8 cellular contexts compared by ENCODE assay signal in the genomic region with DNA sequence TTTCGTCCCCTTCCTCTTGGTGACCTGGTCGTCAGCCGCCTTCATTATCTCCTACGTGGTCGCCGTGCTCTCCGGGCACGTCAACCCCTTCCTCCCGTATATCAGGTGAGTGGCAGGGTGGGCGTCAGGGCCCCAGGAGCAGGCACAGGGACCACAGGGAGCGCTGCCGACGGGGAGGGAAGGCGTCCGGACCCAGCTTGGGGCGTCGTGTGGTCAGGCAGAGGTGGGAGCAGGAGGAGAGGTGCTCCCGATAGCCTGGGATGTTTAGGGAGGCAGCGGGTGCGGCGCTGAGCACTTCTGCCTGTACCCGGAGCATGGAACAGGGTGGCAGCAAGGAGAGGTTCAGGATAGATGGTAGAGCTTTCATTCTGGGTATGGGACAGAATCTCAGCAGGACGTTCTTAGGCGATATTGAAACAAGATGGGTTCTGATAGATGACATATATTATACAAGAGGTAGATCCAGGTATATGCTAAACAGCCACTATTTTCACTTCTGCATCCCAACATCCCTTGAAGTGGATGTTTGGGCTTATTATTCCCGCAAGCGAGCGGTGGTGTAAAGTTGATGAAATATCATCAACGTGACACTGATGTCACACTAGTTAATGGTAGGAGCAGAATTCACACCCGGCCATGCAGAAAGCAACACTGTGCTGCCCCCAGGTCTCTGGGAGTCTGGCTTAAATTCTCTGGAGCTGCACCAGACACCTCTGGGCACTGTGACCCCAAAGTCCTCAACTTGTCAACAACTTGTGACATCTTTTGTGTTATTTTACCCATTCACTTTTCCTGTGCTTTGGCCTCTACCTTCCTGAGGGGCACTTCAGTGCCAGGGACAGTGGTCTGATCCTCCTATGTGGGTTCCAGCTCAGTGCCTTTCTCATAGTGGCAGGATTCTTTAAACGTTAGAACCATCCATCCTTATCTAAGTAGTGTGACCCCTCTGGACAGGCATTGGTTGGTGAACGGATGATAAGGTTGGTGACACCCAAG. TPM values are rescaled to one million over a fixed set of nuclear protein-coding genes. Genes with fewer than 3 reads are reported as not detected.
DNase-seq lines count a peak whose midpoint lies in the region; ATAC-seq and TF ChIP-seq lines count a peak whose summit lies in the region.

No MANE protein-coding gene starts in this region.

- peak overlapping the region; percentile 92 for H3K4me3 Mint-ChIP-seq in T-helper 2 cell treated with Interferon-gamma antibody and Interleukin-4, amounts not matched to agents 5 μg/mL and 100 μg/mL, for 36 hours
- H3K4me3 Mint-ChIP-seq in HFFc6 (peak overlapping the region; percentile 96), brain (peak overlapping the region; percentile 76 to 87 (median 87))

- no peaks in the 10 kb centered on the region for H3K36me3 Mint-ChIP-seq in T-helper 2 cell treated with Interferon-gamma antibody and Interleukin-4, amounts not matched to agents 5 μg/mL and 100 μg/mL, for 36 hours (ENCODE audit: low read depth)
- H3K36me3 Mint-ChIP-seq in HFFc6 (ENCODE audit: low read depth) (peaks cover 39% of the 10 kb centered on the region), brain (peaks cover 3% of the 10 kb centered on the region)

- no peaks in the 10 kb centered on the region for H3K36me3 ChIP-seq in subcutaneous abdominal adipose tissue (ENCODE audit: control insufficient read depth in 5 of 5, insufficient read depth in 5 of 5, low read length in 5 of 5)

- peaks cover 8% of the 10 kb centered on the region for H3K4me1 Mint-ChIP-seq in T-helper 2 cell treated with Interferon-gamma antibody and Interleukin-4, amounts not matched to agents 5 μg/mL and 100 μg/mL, for 36 hours (ENCODE audit: low read depth)
- peaks cover 48% of the 10 kb centered on the region for H3K4me1 Mint-ChIP-seq in HFFc6 (ENCODE audit: low read depth)
- peaks cover 7% of the 10 kb centered on the region for H3K4me1 Mint-ChIP-seq in brain

- H3K4me1 ChIP-seq in subcutaneous abdominal adipose tissue (ENCODE audit: control insufficient read depth in 5 of 5, insufficient read depth in 5 of 5, low read length in 5 of 5): peaks cover 0 to 26% (median 16%) of the 10 kb centered on the region in 5 donors

- no peaks in the 10 kb centered on the region for H3K9me3 Mint-ChIP-seq in T-helper 2 cell treated with Interferon-gamma antibody and Interleukin-4, amounts not matched to agents 5 μg/mL and 100 μg/mL, for 36 hours
- H3K9me3 Mint-ChIP-seq in HFFc6 (no peaks in the 10 kb centered on the region), brain (peaks cover 0 to 6% (median 4%) of the 10 kb centered on the region in 5 experiments)

- DNase-seq in T-helper 2 cell treated with Interferon-gamma antibody and Interleukin-4, amounts not matched to agents 5 μg/mL and 100 μg/mL, for 36 hours (ENCODE audit: low spot score): no peak
- no peak for DNase-seq in T-helper 2 cell
- DNase-seq in HFFc6: no peak
- peak; percentile 41 for DNase-seq in NCI-H748 (lab: John Stamatoyannopoulos, UW; ENCODE audit: unreplicated experiment)
- peak; percentile 80 for DNase-seq in kidney glomerular epithelial cell (lab: John Stamatoyannopoulos, UW)

- peak overlapping the region; percentile 84 to 98 (median 96) for H3K4me3 ChIP-seq in subcutaneous abdominal adipose tissue (ENCODE audit: low read depth in 1 of 5, low read length in 5 of 5)

- no peaks in the 10 kb centered on the region for H3K9me3 ChIP-seq in subcutaneous abdominal adipose tissue (ENCODE audit: control insufficient read depth in 5 of 5, low read length in 5 of 5)

- TF ChIP-seq CTCF in HFFc6 (IDR thresholded peaks at IDR 0.05) (no peak), brain (conservative IDR thresholded peaks at IDR 0.05) (no peak)

- peak overlapping the region; percentile 94 for H3K27ac ChIP-seq in subcutaneous abdominal adipose tissue (ENCODE audit: low read depth, low read length)

- ATAC-seq in HG03565 (IDR thresholded peaks at IDR 0.05; ENCODE audit: unreplicated experiment): no peak

- peaks cover 5% of the 10 kb centered on the region for H3K27me3 Mint-ChIP-seq in T-helper 2 cell treated with Interferon-gamma antibody and Interleukin-4, amounts not matched to agents 5 μg/mL and 100 μg/mL, for 36 hours (ENCODE audit: low read depth)
- H3K27me3 Mint-ChIP-seq in HFFc6 (ENCODE audit: insufficient read depth): no peaks in the 10 kb centered on the region; the same call in 1 of the 2 replicates
- peaks cover 9% of the 10 kb centered on the region for H3K27me3 Mint-ChIP-seq in brain

- H3K9ac ChIP-seq in subcutaneous abdominal adipose tissue (ENCODE audit: low read length in 5 of 5): peak overlapping the region; percentile 12 to 96 (median 88)

- peak overlapping the region; percentile 93 for H3K27ac Mint-ChIP-seq in T-helper 2 cell treated with Interferon-gamma antibody and Interleukin-4, amounts not matched to agents 5 μg/mL and 100 μg/mL, for 36 hours
- H3K27ac Mint-ChIP-seq in HFFc6 (peak overlapping the region; percentile 94), brain (peak overlapping the region; percentile 3 to 49 (median 8))

- no peaks in the 10 kb centered on the region for H3K27me3 ChIP-seq in subcutaneous abdominal adipose tissue (ENCODE audit: control insufficient read depth in 5 of 5, insufficient read depth in 4 of 5, low read length in 5 of 5)

RNA-seq across cellular contexts. Expression of a gene that starts 0.7 kb away (rescaled TPM):
- 100 to 1,000 TPM; 109 to 136 (median 122) TPM for total RNA-seq in HFFc6 (2021; fragmentation: NEBNext Ultra II Directional; extraction: Animal tissue kit (Norgen Biotek cat#: 25700))
- polyA plus RNA-seq in brain (ENCODE audit: insufficient read depth, low read depth, low replicate concordance): 0.90 TPM

RNA-seq across cellular contexts. Expression of a gene that starts 47.4 kb away (rescaled TPM):
- total RNA-seq in HFFc6 (2021; fragmentation: NEBNext Ultra II Directional; extraction: Animal tissue kit (Norgen Biotek cat#: 25700)): 10 to 100 TPM; 37.1 to 53.6 (median 44.9) TPM
- 13.0 TPM for polyA plus RNA-seq in brain (ENCODE audit: insufficient read depth, low read depth, low replicate concordance)

Comparison
In these comparisons a context has a peak if more than half of its experiments do, and no peak if none do; other contexts are left out.
1. DNase-seq: peak in NCI-H748 (single experiment) and kidney glomerular epithelial cell (single experiment); none in T-helper 2 cell treated with Interferon-gamma antibody and Interleukin-4, amounts not matched to agents 5 μg/mL and 100 μg/mL, for 36 hours (single experiment), T-helper 2 cell (0 of 5) and HFFc6 (single experiment).
2. H3K27ac Mint-ChIP-seq: peak in every context shown above with its lines; median percentile 94 in HFFc6; 93 in T-helper 2 cell treated with Interferon-gamma antibody and Interleukin-4, amounts not matched to agents 5 μg/mL and 100 μg/mL, for 36 hours; 8 in brain.
3. Peak in every context shown above with its lines, with median percentiles within 50 percentile points of each other: H3K4me3 Mint-ChIP-seq.